19 cellular contexts compared by ENCODE assay signal in genomic region chr7:75858430-75858829, GRCh38. TPM values are rescaled to one million over a fixed set of nuclear protein-coding genes. Genes with fewer than 3 reads are reported as not detected.
DNase-seq lines count a peak whose midpoint lies in the region; ATAC-seq and TF ChIP-seq lines count a peak whose summit lies in the region.
"Had no signal": no experiment of that assay in that cellular context is flagged by ENCODE, and none has a peak within 500 bp of the region (broad histone marks: within the 10 kb centered on the region; RNA-seq: fewer than 3 reads in every experiment).

No MANE protein-coding gene starts in this region.

- no peak for DNase-seq in activated T-cell treated with anti-CD3 and anti-CD28 coated beads, Interleukin-2, amount 50 U/mL, for 72 hours
- no peak for DNase-seq in activated T-cell treated with anti-CD3 and anti-CD28 coated beads, Interleukin-2, amount 50 U/mL, for 24 hours
- DNase-seq in CD14-positive monocyte (ENCODE audit: low spot score): no peak
- no peak for DNase-seq in WTC11 (ENCODE audit: low spot score)
- DNase-seq in HPDE6-E6E7 (ENCODE audit: extremely low spot score): no peak
- DNase-seq in kidney tubule cell (ENCODE audit: low spot score): no peak
- DNase-seq: Calu3, DMS79 treated with DMSO at 0.1 percent for 48 hours, EL, HCEC 1CT, IMR-90, KG1 had no signal

- no peaks in the 10 kb centered on the region for H3K36me3 Mint-ChIP-seq in activated T-cell treated with anti-CD3 and anti-CD28 coated beads, Interleukin-2, amount 50 U/mL, for 72 hours (ENCODE audit: insufficient read depth in 2 of 2)
- H3K36me3 Mint-ChIP-seq in activated T-cell treated with anti-CD3 and anti-CD28 coated beads, Interleukin-2, amount 50 U/mL, for 24 hours (ENCODE audit: low read depth): no peaks in the 10 kb centered on the region
- H3K36me3 Mint-ChIP-seq in CD14-positive monocyte: peaks cover 2 to 8% of the 10 kb centered on the region in 2 donors
- peaks cover 66% of the 10 kb centered on the region for H3K36me3 Mint-ChIP-seq in dendritic cell treated with granulocyte-macrophage colony-stimulating factor and Interleukin-4, amounts not matched to agents 40 ng/mL and 50 ng/mL, for 4 days (ENCODE audit: low read depth)
- H3K36me3 Mint-ChIP-seq in WTC11: no peaks in the 10 kb centered on the region

- H3K27ac Mint-ChIP-seq in activated T-cell treated with anti-CD3 and anti-CD28 coated beads, Interleukin-2, amount 50 U/mL, for 72 hours: peak overlapping the region; percentile 58
- H3K27ac Mint-ChIP-seq in activated T-cell treated with anti-CD3 and anti-CD28 coated beads, Interleukin-2, amount 50 U/mL, for 24 hours: no peak overlapping the region
- H3K27ac Mint-ChIP-seq in CD14-positive monocyte (peak overlapping the region in 5 of 7 donors; percentile 67 to 89 (median 82)), WTC11 (no peak overlapping the region)
- peak overlapping the region; percentile 79 for H3K27ac Mint-ChIP-seq in dendritic cell treated with granulocyte-macrophage colony-stimulating factor and Interleukin-4, amounts not matched to agents 40 ng/mL and 50 ng/mL, for 4 days

- H3K4me1 ChIP-seq in HEK293 (ENCODE audit: control insufficient read depth, insufficient read depth, low read length): no peaks in the 10 kb centered on the region
- H3K4me1 ChIP-seq: A549 had no signal

- H3K27me3 Mint-ChIP-seq in activated T-cell treated with anti-CD3 and anti-CD28 coated beads, Interleukin-2, amount 50 U/mL, for 72 hours (ENCODE audit: low read depth): no peaks in the 10 kb centered on the region
- no peaks in the 10 kb centered on the region for H3K27me3 Mint-ChIP-seq in activated T-cell treated with anti-CD3 and anti-CD28 coated beads, Interleukin-2, amount 50 U/mL, for 24 hours
- H3K27me3 Mint-ChIP-seq in CD14-positive monocyte (ENCODE audit: low read depth in 3 of 3) (peaks cover 2 to 7% (median 6%) of the 10 kb centered on the region in 3 donors), WTC11 (ENCODE audit: low read depth) (no peaks in the 10 kb centered on the region; the same call in 1 of the 2 replicates)
- H3K27me3 Mint-ChIP-seq in dendritic cell treated with granulocyte-macrophage colony-stimulating factor and Interleukin-4, amounts not matched to agents 40 ng/mL and 50 ng/mL, for 4 days: no peaks in the 10 kb centered on the region

- no peaks in the 10 kb centered on the region for H3K36me3 ChIP-seq in HEK293 (ENCODE audit: control insufficient read depth in 2 of 2, insufficient read depth in 1 of 2, low read length in 2 of 2)

- peak; percentile 25 for TF ChIP-seq CTCF in CD14-positive monocyte (IDR thresholded peaks at IDR 0.05)
- TF ChIP-seq CTCF in HEK293 (tag by site-specific recombination; IDR thresholded peaks at IDR 0.05): no peak
- TF ChIP-seq CTCF in WTC11 (IDR thresholded peaks at IDR 0.05): no peak

- POLR2A ChIA-PET in HEK293 (lab: Yijun Ruan, JAX) (no interaction called here), WTC11 (lab: Charles Lee) (no interaction called here)

- H3K4me3 ChIP-seq in HEK293 (ENCODE audit: low read depth, low read length): no peak overlapping the region
- H3K4me3 ChIP-seq: A549 had no signal

- no peaks in the 10 kb centered on the region for H3K9me3 ChIP-seq in HEK293 (ENCODE audit: control insufficient read depth, insufficient read depth, low read depth, low read length)
- H3K9me3 ChIP-seq: A549 had no signal

- intact Hi-C loops in CD14-positive monocyte (cut with micrococcal nuclease): no loop called here
- intact Hi-C loops in dendritic cell treated with granulocyte-macrophage colony-stimulating factor and Interleukin-4, amounts not matched to agents 40 ng/mL and 50 ng/mL, for 4 days (cut with micrococcal nuclease): no loop called here

- CTCF ChIA-PET in HEK293 (lab: Yijun Ruan, JAX): no interaction called here
- CTCF ChIA-PET in WTC11 (lab: Charles Lee): no interaction called here

- H3K9me3 Mint-ChIP-seq in activated T-cell treated with anti-CD3 and anti-CD28 coated beads, Interleukin-2, amount 50 U/mL, for 72 hours: no peaks in the 10 kb centered on the region
- H3K9me3 Mint-ChIP-seq in activated T-cell treated with anti-CD3 and anti-CD28 coated beads, Interleukin-2, amount 50 U/mL, for 24 hours: no peaks in the 10 kb centered on the region
- H3K9me3 Mint-ChIP-seq in CD14-positive monocyte (peaks cover 0 to 2% (median 0%) of the 10 kb centered on the region in 7 donors), WTC11 (peaks cover 13% of the 10 kb centered on the region)
- H3K9me3 Mint-ChIP-seq in dendritic cell treated with granulocyte-macrophage colony-stimulating factor and Interleukin-4, amounts not matched to agents 40 ng/mL and 50 ng/mL, for 4 days: no peaks in the 10 kb centered on the region

- H3K27ac ChIP-seq in HEK293 (ENCODE audit: extremely low read depth, low read depth, low read length): no peak overlapping the region
- H3K27ac ChIP-seq: A549 had no signal

- H3K4me3 Mint-ChIP-seq in activated T-cell treated with anti-CD3 and anti-CD28 coated beads, Interleukin-2, amount 50 U/mL, for 72 hours: peak overlapping the region in 1 of 2 donors; percentile 9
- H3K4me3 Mint-ChIP-seq in activated T-cell treated with anti-CD3 and anti-CD28 coated beads, Interleukin-2, amount 50 U/mL, for 24 hours: no peak overlapping the region
- H3K4me3 Mint-ChIP-seq in CD14-positive monocyte: peak overlapping the region in 1 of 2 donors; percentile 48
- peak overlapping the region; percentile 15 for H3K4me3 Mint-ChIP-seq in dendritic cell treated with granulocyte-macrophage colony-stimulating factor and Interleukin-4, amounts not matched to agents 40 ng/mL and 50 ng/mL, for 4 days
- H3K4me3 Mint-ChIP-seq in WTC11: no peak overlapping the region

- ATAC-seq in activated T-cell treated with anti-CD3 and anti-CD28 coated beads, Interleukin-2, amount 50 U/mL, for 72 hours (replicated peaks in 1 of 2): no peak
- ATAC-seq in WTC11: no peak
- ATAC-seq: A549 had no signal

- no peaks in the 10 kb centered on the region for H3K4me1 Mint-ChIP-seq in activated T-cell treated with anti-CD3 and anti-CD28 coated beads, Interleukin-2, amount 50 U/mL, for 72 hours (ENCODE audit: low read depth)
- H3K4me1 Mint-ChIP-seq in activated T-cell treated with anti-CD3 and anti-CD28 coated beads, Interleukin-2, amount 50 U/mL, for 24 hours (ENCODE audit: low read depth): peaks cover 2% of the 10 kb centered on the region
- peaks cover 47% of the 10 kb centered on the region for H3K4me1 Mint-ChIP-seq in CD14-positive monocyte
- peaks cover 74% of the 10 kb centered on the region for H3K4me1 Mint-ChIP-seq in dendritic cell treated with granulocyte-macrophage colony-stimulating factor and Interleukin-4, amounts not matched to agents 40 ng/mL and 50 ng/mL, for 4 days (ENCODE audit: low read depth)
- H3K4me1 Mint-ChIP-seq in WTC11: no peaks in the 10 kb centered on the region

TF ChIP-seq in HEK293, 187 proteins besides CTCF, POLR2A, EP300 and RAD21 (continues in another document):
- TF ChIP-seq KLF17 (tag by site-specific recombination; IDR thresholded peaks at IDR 0.05) (no peak), ZNF626 (tag by site-specific recombination; IDR thresholded peaks at IDR 0.05) (no peak), ZNF416 (tag by site-specific recombination; IDR thresholded peaks at IDR 0.05) (no peak), ZNF549 (tag by site-specific recombination; IDR thresholded peaks at IDR 0.05) (no peak)

TF ChIP-seq in WTC11, 78 proteins besides CTCF, POLR2A, EP300 and RAD21 (continues in another document):
- TF ChIP-seq CDX4 (CRISPR knock-in tag; IDR thresholded peaks at IDR 0.05; ENCODE audit: borderline replicate concordance) (no peak), MYBL2 (CRISPR knock-in tag; IDR thresholded peaks at IDR 0.05) (no peak)

RNA-seq across cellular contexts. Expression of gene RHBDD2, which starts 20.4 kb away (rescaled TPM):
- 10 to 100 TPM; 57.2 to 58.6 TPM for total RNA-seq in activated T-cell treated with anti-CD3 and anti-CD28 coated beads, Interleukin-2, amount 50 U/mL, for 72 hours
- polyA plus RNA-seq in CD14-positive monocyte: 10 to 100 TPM; 53.1 to 54.6 TPM
- total RNA-seq in WTC11 (2021): 31.4 to 35.5 TPM (median 34.3 TPM) in 3 replicates

RNA-seq across cellular contexts. Expression of gene CCL24, which starts 44.8 kb away (rescaled TPM):
- total RNA-seq in activated T-cell treated with anti-CD3 and anti-CD28 coated beads, Interleukin-2, amount 50 U/mL, for 72 hours: under 1 TPM in 1 of 2 donors, not detected in 1; 0.46 TPM
- not detected for polyA plus RNA-seq in CD14-positive monocyte
- total RNA-seq in WTC11 (2021): not detected in 3 replicates
- total RNA-seq: H4, HT-29, IMR-90 had no signal
- polyA plus RNA-seq: AG04450, BJ, IMR-90 had no signal

RNA-seq across cellular contexts. Expression of gene POR, which starts 56.5 kb away (rescaled TPM):
- total RNA-seq in activated T-cell treated with anti-CD3 and anti-CD28 coated beads, Interleukin-2, amount 50 U/mL, for 72 hours: 10 to 100 TPM; 31.6 to 42.7 TPM
- polyA plus RNA-seq in CD14-positive monocyte: 100 to 1,000 TPM in 1 of 2 donors, 10 to 100 TPM in 1; 90.5 to 102 TPM
- total RNA-seq in WTC11 (2021): 151 to 178 TPM (median 169 TPM) in 3 replicates

Comparison
In these comparisons a context has a peak if more than half of its experiments do, and no peak if none do; other contexts are left out.
1. H3K27ac Mint-ChIP-seq: peak in activated T-cell treated with anti-CD3 and anti-CD28 coated beads, Interleukin-2, amount 50 U/mL, for 72 hours (single experiment), CD14-positive monocyte (5 of 7) and dendritic cell treated with granulocyte-macrophage colony-stimulating factor and Interleukin-4, amounts not matched to agents 40 ng/mL and 50 ng/mL, for 4 days (single experiment); none in activated T-cell treated with anti-CD3 and anti-CD28 coated beads, Interleukin-2, amount 50 U/mL, for 24 hours (single experiment) and WTC11 (single experiment).